ENCODE assay signal across 8 cellular contexts in the genomic region with DNA sequence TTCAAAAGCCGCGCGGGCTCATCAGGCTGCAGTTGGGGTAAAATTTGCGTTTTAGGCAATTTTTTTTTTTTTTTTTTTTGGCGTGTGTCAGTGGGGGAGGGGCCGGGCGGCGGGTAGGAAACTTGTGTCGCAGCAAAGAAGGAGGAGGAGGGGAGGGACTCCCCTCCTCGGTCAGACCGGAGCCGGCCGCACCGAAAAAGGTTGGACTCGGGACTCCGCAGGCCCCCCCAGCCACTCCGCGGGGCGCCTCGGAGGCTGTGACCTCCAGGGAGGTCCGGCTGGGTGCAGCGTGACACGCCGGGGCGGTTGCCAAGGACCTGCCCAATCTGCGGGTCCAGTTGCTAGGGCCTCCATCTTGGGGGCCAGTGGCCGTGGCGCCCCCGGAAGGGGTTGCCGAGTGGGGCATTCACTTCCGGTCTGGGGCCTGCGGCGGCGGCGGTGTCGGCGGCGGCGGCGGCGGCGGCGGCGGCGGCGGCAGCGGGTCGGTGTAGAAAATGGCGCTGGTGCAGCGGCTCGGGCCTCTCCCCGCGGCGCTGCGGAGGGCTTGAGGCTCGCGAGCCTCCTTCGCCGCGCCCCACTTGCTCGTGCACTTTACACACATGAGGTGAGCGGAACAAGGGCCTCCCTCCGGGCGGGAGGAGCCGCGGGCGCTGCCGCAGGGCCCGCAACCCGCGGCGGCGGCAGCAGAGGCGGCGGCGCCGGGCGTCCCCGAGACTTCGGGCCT. TPM values are rescaled to one million over a fixed set of nuclear protein-coding genes. Genes with fewer than 3 reads are reported as not detected.
DNase-seq lines count a peak whose midpoint lies in the region; ATAC-seq and TF ChIP-seq lines count a peak whose summit lies in the region.

A gene (plus strand): TSS at position 409 of the 724 bp plus-strand sequence. CDS start 191 bp downstream, at position 600.

- ATAC-seq in SK-N-SH treated with all-trans-retinoic acid at 6 μM for 48 hours (peak; percentile 97), omental fat pad (ENCODE audit: low FRiP score) (peak; percentile 94)

- H2BK20ac ChIP-seq in H9 (ENCODE audit: low read depth, low read length, poor library complexity, severe bottlenecking): no peak within 1 kb of the TSS

- peaks cover 26 to 37% (median 31%) of the 10 kb centered on the region in 3 experiments for H3K36me3 Mint-ChIP-seq in H9 (ENCODE audit: insufficient read depth in 1 of 3, low read depth in 3 of 3)
- H3K36me3 Mint-ChIP-seq in activated naive CD4-positive, alpha-beta T cell treated with anti-CD3 and anti-CD28 coated beads, Interleukin-2, amount 50 U/mL, for 24 hours: peaks cover 15% of the 10 kb centered on the region

- H3K27me3 ChIP-seq in H9 (ENCODE audit: insufficient read depth, low read length) (no peaks in the 10 kb centered on the region), MM.1S (replicated peaks; ENCODE audit: insufficient read depth, low read length) (no peaks in the 10 kb centered on the region)

- no peak within 1 kb of the TSS for H3K56ac ChIP-seq in H9 (ENCODE audit: insufficient read length, low read depth, low read length)

- peaks cover 40 to 46% of the 10 kb centered on the region in 2 experiments for H3K4me1 Mint-ChIP-seq in H9
- H3K4me1 Mint-ChIP-seq in activated naive CD4-positive, alpha-beta T cell treated with anti-CD3 and anti-CD28 coated beads, Interleukin-2, amount 50 U/mL, for 24 hours: peaks cover 56% of the 10 kb centered on the region

- peak within 1 kb of the TSS; percentile 64 for H3K4me2 ChIP-seq in H9 (ENCODE audit: insufficient read depth, insufficient read length, low read length)
- H3K4me2 ChIP-seq in MM.1S (ENCODE audit: low read depth, low read length): peak within 1 kb of the TSS; percentile 90

- peaks cover 37% of the 10 kb centered on the region for H3K79me2 ChIP-seq in H9 (ENCODE audit: insufficient read depth, low read length)
- H3K79me2 ChIP-seq in MM.1S (ENCODE audit: low read length): peaks cover 45% of the 10 kb centered on the region

- H3K27ac Mint-ChIP-seq in H9: peak within 1 kb of the TSS; percentile 98 to 99 (median 99)
- peak within 1 kb of the TSS; percentile 100 for H3K27ac Mint-ChIP-seq in activated naive CD4-positive, alpha-beta T cell treated with anti-CD3 and anti-CD28 coated beads, Interleukin-2, amount 50 U/mL, for 24 hours

- no peak within 1 kb of the TSS for H2BK5ac ChIP-seq in H9 (ENCODE audit: insufficient read length, low read length)

- no peak within 1 kb of the TSS for H2BK12ac ChIP-seq in H9 (ENCODE audit: insufficient read length, low read depth, low read length)

- H2AK5ac ChIP-seq in H9 (ENCODE audit: insufficient read length, low read length): no peak within 1 kb of the TSS

- peak within 1 kb of the TSS; percentile 97 for H3K4me3 Mint-ChIP-seq in H9
- H3K4me3 Mint-ChIP-seq in activated naive CD4-positive, alpha-beta T cell treated with anti-CD3 and anti-CD28 coated beads, Interleukin-2, amount 50 U/mL, for 24 hours: peak within 1 kb of the TSS; percentile 98

- TF ChIP-seq CTCF in H9 (conservative IDR thresholded peaks at IDR 0.05) (no peak), MM.1S (IDR thresholded peaks at IDR 0.05; ENCODE audit: low read length) (no peak), omental fat pad (IDR thresholded peaks at IDR 0.05) (no peak)

- no peak within 1 kb of the TSS for H2AFZ ChIP-seq in H9 (ENCODE audit: low read length)
- H2AFZ ChIP-seq in MM.1S (ENCODE audit: low read length): peak within 1 kb of the TSS; percentile 84

- H3K4me3 ChIP-seq in MM.1S (ENCODE audit: low read length): peak within 1 kb of the TSS; percentile 90

- H3K9ac ChIP-seq in H9 (ENCODE audit: extremely low read depth, insufficient read length, low read length): peak within 1 kb of the TSS; percentile 95
- H3K9ac ChIP-seq in MM.1S (ENCODE audit: low read length): peak within 1 kb of the TSS; percentile 93

- H3K36me3 ChIP-seq in MM.1S (replicated peaks; ENCODE audit: insufficient read depth, low read length): peaks cover 6% of the 10 kb centered on the region; the same call in 1 of the 2 replicates

- WGBS in H9 (ENCODE audit: extremely low coverage, insufficient read length, low lambda C conversion rate): no CpG with 5 or more reads among the region's 80 CpGs

- no peak within 1 kb of the TSS for H2BK120ac ChIP-seq in H9 (ENCODE audit: low read depth, low read length, poor library complexity, severe bottlenecking)

- no peaks in the 10 kb centered on the region for H3K9me2 ChIP-seq in MM.1S (replicated peaks; ENCODE audit: insufficient read depth, low read length)

- H4K20me1 ChIP-seq in H9 (ENCODE audit: control insufficient read depth, insufficient read depth, insufficient read length) (no peaks in the 10 kb centered on the region), MM.1S (ENCODE audit: insufficient read depth, low read length) (no peaks in the 10 kb centered on the region)

- H3K4me1 ChIP-seq in H9 (ENCODE audit: insufficient read depth, low read length) (peaks cover 8% of the 10 kb centered on the region; the same call in 1 of the 2 replicates), MM.1S (ENCODE audit: low read length) (peaks cover 8% of the 10 kb centered on the region)

- peak within 1 kb of the TSS; percentile 96 for H3K18ac ChIP-seq in H9 (ENCODE audit: insufficient read length, low read depth, low read length)

- H3K23me2 ChIP-seq in H9 (ENCODE audit: insufficient read length, low read depth, low read length, poor library complexity, severe bottlenecking): peaks cover 4% of the 10 kb centered on the region

- no peak within 1 kb of the TSS for H2BK15ac ChIP-seq in H9 (ENCODE audit: low read depth, low read length)

- H3K9me3 Mint-ChIP-seq in H9: peaks cover 0 to 4% of the 10 kb centered on the region in 2 experiments; a peak in 1 of 5 replicates
- H3K9me3 Mint-ChIP-seq in activated naive CD4-positive, alpha-beta T cell treated with anti-CD3 and anti-CD28 coated beads, Interleukin-2, amount 50 U/mL, for 24 hours: no peaks in the 10 kb centered on the region

- H3K79me1 ChIP-seq in H9 (ENCODE audit: insufficient read depth, low read depth, low read length, poor library complexity, severe bottlenecking): no peaks in the 10 kb centered on the region

- H3T11ph ChIP-seq in H9 (ENCODE audit: low read length): no peak within 1 kb of the TSS

- no peak within 1 kb of the TSS; the same call in 1 of the 2 replicates for H3K4ac ChIP-seq in H9 (ENCODE audit: low read depth, low read length)

- no peak within 1 kb of the TSS for H4K5ac ChIP-seq in H9 (ENCODE audit: insufficient read length, low read depth, low read length)

- peaks cover 9% of the 10 kb centered on the region; the same call in 1 of the 2 replicates for H3F3A ChIP-seq in MM.1S (ENCODE audit: insufficient read depth, low read length)

- peak; percentile 68 for DNase-seq in GDM1 (lab: John Stamatoyannopoulos, UW)
- DNase-seq in H9: peak; percentile 92
- peak; percentile 89 for DNase-seq in MM.1S
- no peak for DNase-seq in glomerular endothelial cell (ENCODE audit: extremely low read depth, low read depth, low spot score)
- DNase-seq in omental fat pad (ENCODE audit: low spot score): peak; percentile 73

- H3K27ac ChIP-seq in H9 (ENCODE audit: insufficient read length, low read depth, low read length): no peak within 1 kb of the TSS
- H3K27ac ChIP-seq in MM.1S (ENCODE audit: low read length): peak within 1 kb of the TSS; percentile 87; the same call in 1 of the 2 replicates
- H3K27ac ChIP-seq in temporal lobe (ENCODE audit: low read depth, low read length): peak within 1 kb of the TSS; percentile 85

- no peak within 1 kb of the TSS for H4K91ac ChIP-seq in H9 (ENCODE audit: insufficient read length, low read depth, low read length)

- H4K8ac ChIP-seq in H9 (replicated peaks; ENCODE audit: insufficient read length, low read depth, low read length): no peak within 1 kb of the TSS

- H3K9me3 ChIP-seq in H9 (ENCODE audit: control insufficient read depth, low read depth, low read length): no peaks in the 10 kb centered on the region
- H3K9me3 ChIP-seq in MM.1S (replicated peaks; ENCODE audit: insufficient read depth, low read length): no peaks in the 10 kb centered on the region

- no peaks in the 10 kb centered on the region for H3K27me3 Mint-ChIP-seq in H9 (ENCODE audit: low read depth)
- H3K27me3 Mint-ChIP-seq in activated naive CD4-positive, alpha-beta T cell treated with anti-CD3 and anti-CD28 coated beads, Interleukin-2, amount 50 U/mL, for 24 hours: no peaks in the 10 kb centered on the region

- H3K23ac ChIP-seq in H9 (ENCODE audit: insufficient read length, low read depth, low read length): no peak within 1 kb of the TSS

- H3K14ac ChIP-seq in H9 (ENCODE audit: insufficient read depth, low read length): peak within 1 kb of the TSS; percentile 97

TF ChIP-seq in SK-N-SH treated with all-trans-retinoic acid at 6 μM for 48 hours, 23 proteins besides CTCF, POLR2A, EP300 and RAD21 (continues in another document):
- TF ChIP-seq, protein P1, sequence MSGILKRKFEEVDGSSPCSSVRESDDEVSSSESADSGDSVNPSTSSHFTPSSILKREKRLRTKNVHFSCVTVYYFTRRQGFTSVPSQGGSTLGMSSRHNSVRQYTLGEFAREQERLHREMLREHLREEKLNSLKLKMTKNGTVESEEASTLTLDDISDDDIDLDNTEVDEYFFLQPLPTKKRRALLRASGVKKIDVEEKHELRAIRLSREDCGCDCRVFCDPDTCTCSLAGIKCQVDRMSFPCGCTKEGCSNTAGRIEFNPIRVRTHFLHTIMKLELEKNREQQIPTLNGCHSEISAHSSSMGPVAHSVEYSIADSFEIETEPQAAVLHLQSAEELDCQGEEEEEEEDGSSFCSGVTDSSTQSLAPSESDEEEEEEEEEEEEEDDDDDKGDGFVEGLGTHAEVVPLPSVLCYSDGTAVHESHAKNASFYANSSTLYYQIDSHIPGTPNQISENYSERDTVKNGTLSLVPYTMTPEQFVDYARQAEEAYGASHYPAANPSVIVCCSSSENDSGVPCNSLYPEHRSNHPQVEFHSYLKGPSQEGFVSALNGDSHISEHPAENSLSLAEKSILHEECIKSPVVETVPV (CRISPR knock-in tag; IDR thresholded peaks at IDR 0.05): no peak
- TF ChIP-seq, protein P2, sequence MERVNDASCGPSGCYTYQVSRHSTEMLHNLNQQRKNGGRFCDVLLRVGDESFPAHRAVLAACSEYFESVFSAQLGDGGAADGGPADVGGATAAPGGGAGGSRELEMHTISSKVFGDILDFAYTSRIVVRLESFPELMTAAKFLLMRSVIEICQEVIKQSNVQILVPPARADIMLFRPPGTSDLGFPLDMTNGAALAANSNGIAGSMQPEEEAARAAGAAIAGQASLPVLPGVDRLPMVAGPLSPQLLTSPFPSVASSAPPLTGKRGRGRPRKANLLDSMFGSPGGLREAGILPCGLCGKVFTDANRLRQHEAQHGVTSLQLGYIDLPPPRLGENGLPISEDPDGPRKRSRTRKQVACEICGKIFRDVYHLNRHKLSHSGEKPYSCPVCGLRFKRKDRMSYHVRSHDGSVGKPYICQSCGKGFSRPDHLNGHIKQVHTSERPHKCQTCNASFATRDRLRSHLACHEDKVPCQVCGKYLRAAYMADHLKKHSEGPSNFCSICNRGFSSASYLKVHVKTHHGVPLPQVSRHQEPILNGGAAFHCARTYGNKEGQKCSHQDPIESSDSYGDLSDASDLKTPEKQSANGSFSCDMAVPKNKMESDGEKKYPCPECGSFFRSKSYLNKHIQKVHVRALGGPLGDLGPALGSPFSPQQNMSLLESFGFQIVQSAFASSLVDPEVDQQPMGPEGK (CRISPR knock-in tag; IDR thresholded peaks at IDR 0.05; ENCODE audit: borderline replicate concordance): peak; percentile 87; the same call in 1 of the 2 replicates

RNA-seq across cellular contexts. Expression of the gene that starts here (rescaled TPM):
- total RNA-seq in H9 (2021) (106 and 114 TPM in 2 replicates), glomerular endothelial cell (32.3 and 39.7 TPM in 2 replicates), omental fat pad (10 to 100 TPM; 30.7 to 89.5 (median 53.0) TPM), temporal lobe (49.9 TPM)
